ENCODE assay signal across 8 cellular contexts in the genomic region with DNA sequence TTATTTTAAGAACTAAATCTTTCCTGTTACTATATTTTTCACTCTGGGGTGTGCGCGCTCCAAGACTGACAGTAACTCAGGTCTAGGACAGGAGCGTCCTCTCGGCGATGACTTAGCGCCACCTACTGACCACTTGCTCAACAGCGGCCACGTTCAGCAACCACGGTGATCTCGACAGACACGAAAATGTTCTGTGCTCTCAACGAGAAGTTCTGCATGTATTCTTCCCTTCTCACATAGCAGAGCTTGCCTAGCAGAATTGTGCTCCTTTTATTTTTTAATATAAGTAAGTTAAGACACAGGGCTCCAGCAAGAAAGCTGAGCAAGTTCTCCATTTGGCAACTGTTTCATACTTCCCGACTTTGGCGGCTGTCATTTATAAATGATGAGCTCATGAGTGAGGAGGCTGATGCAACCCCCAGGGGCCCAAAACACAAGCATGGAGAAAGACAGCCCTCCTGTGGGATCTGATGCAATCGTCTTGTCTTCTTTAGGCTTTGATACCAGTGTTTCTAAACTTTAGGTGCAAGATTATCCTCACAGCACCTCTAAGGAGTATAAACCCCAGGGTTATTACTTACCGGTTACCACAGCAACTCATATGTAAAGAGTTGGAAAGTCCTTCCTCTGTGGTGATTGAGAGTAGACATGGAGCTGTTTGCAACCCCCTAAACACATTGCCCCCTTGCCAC.
DNase-seq lines count a peak whose midpoint lies in the region; ATAC-seq lines count a peak whose summit lies in the region.

No MANE protein-coding gene starts in this region.

- no peak overlapping the region for H3K4ac ChIP-seq in mesendoderm (ENCODE audit: low read depth, low read length)

- peak overlapping the region; percentile 37 for H3K56ac ChIP-seq in mesendoderm (ENCODE audit: low read length)

- no peak overlapping the region for H3K23ac ChIP-seq in mesendoderm (ENCODE audit: low read length)

- no peaks in the 10 kb centered on the region for H3K4me1 ChIP-seq in mesendoderm (ENCODE audit: control insufficient read depth, low read depth, low read length)

- no peak overlapping the region for H2BK120ac ChIP-seq in mesendoderm (ENCODE audit: low read depth, low read length)

- no peak overlapping the region for H3K27ac ChIP-seq in mesendoderm (ENCODE audit: low read depth, low read length)

- no peak overlapping the region for H4K8ac ChIP-seq in mesendoderm (ENCODE audit: low read depth, low read length)

- no peak overlapping the region for H4K5ac ChIP-seq in mesendoderm (ENCODE audit: low read length)

- no peak overlapping the region for H3K4me2 ChIP-seq in mesendoderm (ENCODE audit: low read length)

- no peak overlapping the region for H2BK15ac ChIP-seq in mesendoderm (replicated peaks; ENCODE audit: low read depth)

- no peak overlapping the region for H3K4me3 ChIP-seq in mesendoderm (ENCODE audit: low read length)

- H3K27me3 ChIP-seq in mesendoderm (ENCODE audit: insufficient read depth, low read length, poor library complexity), result no peaks in the 10 kb centered on the region

- no peaks in the 10 kb centered on the region for H3K27me3 Mint-ChIP-seq in activated CD4-positive, alpha-beta memory T cell treated with anti-CD3 and anti-CD28 coated beads for 36 hours

- no peak overlapping the region for H3K4me3 Mint-ChIP-seq in activated CD4-positive, alpha-beta memory T cell treated with anti-CD3 and anti-CD28 coated beads for 36 hours

- no peak overlapping the region for H3K9ac ChIP-seq in mesendoderm (ENCODE audit: low read length)

- peaks cover 7% of the 10 kb centered on the region for H3K36me3 Mint-ChIP-seq in activated CD4-positive, alpha-beta memory T cell treated with anti-CD3 and anti-CD28 coated beads for 36 hours

- H3K36me3 ChIP-seq in mesendoderm (ENCODE audit: control insufficient read depth, insufficient read depth, low read length), result no peaks in the 10 kb centered on the region

- no CpG with 5 or more reads among the region's 16 CpGs for WGBS in mesendoderm (ENCODE audit: extremely low coverage, insufficient coverage, low lambda C conversion rate)

- DNase-seq in COLO829 (ENCODE audit: low spot score), result peak; percentile 93
- DNase-seq in NCI-H774 (lab: John Stamatoyannopoulos, UW), result peak; percentile 80
- peak; percentile 88 for DNase-seq in activated CD4-positive, alpha-beta memory T cell treated with anti-CD3 and anti-CD28 coated beads for 36 hours
- peak; percentile 58 for DNase-seq in effector CD8-positive, alpha-beta T cell (lab: John Stamatoyannopoulos, UW)
- DNase-seq in mesendoderm, result peak; percentile 91
- DNase-seq in stimulated activated CD8-positive, alpha-beta memory T cell treated with anti-CD3 and anti-CD28 coated beads, Interleukin-15, amount 100 ng/mL, for 4 hours (ENCODE audit: low read depth in 2 of 2), result peak; percentile 51 to 67

- H3K18ac ChIP-seq in mesendoderm (ENCODE audit: low read length), result peak overlapping the region; percentile 44

- H2BK5ac ChIP-seq in mesendoderm (ENCODE audit: low read length), result no peak overlapping the region

- H2AK5ac ChIP-seq in mesendoderm (ENCODE audit: low read length), result no peak overlapping the region

- intact Hi-C loops in activated CD4-positive, alpha-beta memory T cell treated with anti-CD3 and anti-CD28 coated beads for 36 hours (cut with micrococcal nuclease), result loop anchor here (1.0 to 10.0 kb wide), 8 partner anchors 191 to 977 kb away; partner anchors contain the start of gene DUSP10

- H3K9me3 Mint-ChIP-seq in activated CD4-positive, alpha-beta memory T cell treated with anti-CD3 and anti-CD28 coated beads for 36 hours, result peaks cover 16% of the 10 kb centered on the region

- POLR2A ChIA-PET in activated CD4-positive, alpha-beta memory T cell treated with anti-CD3 and anti-CD28 coated beads for 36 hours (lab: Charles Lee), result interaction anchor here (0.6 kb wide), 1 partner anchor 441 kb away, joined by 3 read pairs; no protein-coding TSS in a partner anchor

- no peak overlapping the region for H3K27ac Mint-ChIP-seq in activated CD4-positive, alpha-beta memory T cell treated with anti-CD3 and anti-CD28 coated beads for 36 hours

- H3K79me2 ChIP-seq in mesendoderm (ENCODE audit: control insufficient read depth, insufficient read depth, low read length), result no peaks in the 10 kb centered on the region

- CTCF ChIA-PET in activated CD4-positive, alpha-beta memory T cell treated with anti-CD3 and anti-CD28 coated beads for 36 hours (lab: Charles Lee), result interaction anchor here (0.6 to 5.9 kb wide), 38 partner anchors 8 to 1685 kb away, joined by 3 to 100 read pairs (median 3); no protein-coding TSS in a partner anchor

- H3K79me1 ChIP-seq in mesendoderm (ENCODE audit: low read length), result no peaks in the 10 kb centered on the region

- peaks cover 14% of the 10 kb centered on the region for H3K4me1 Mint-ChIP-seq in activated CD4-positive, alpha-beta memory T cell treated with anti-CD3 and anti-CD28 coated beads for 36 hours (ENCODE audit: low read depth)

- peak; percentile 97 for ATAC-seq in GM19463 (IDR thresholded peaks at IDR 0.05; ENCODE audit: unreplicated experiment)
- ATAC-seq in HG03558 (IDR thresholded peaks at IDR 0.05; ENCODE audit: extremely low read depth, unreplicated experiment), result peak; percentile 76
